ENCODE assay signal across 32 cellular contexts in genomic region chr19:28314771-28315170, GRCh38.
"Had no signal": no experiment of that assay in that cellular context is flagged by ENCODE, and none has a peak within 500 bp of the region (broad histone marks: within the 10 kb centered on the region; RNA-seq: fewer than 3 reads in every experiment).

No MANE protein-coding gene starts in this region.

- H3K4me1 Mint-ChIP-seq: activated CD4-positive, alpha-beta memory T cell treated with anti-CD3 and anti-CD28 coated beads, Interleukin-2, amount 10 ng/mL, durations not matched to agents 7 days and 5 days; activated CD4-positive, alpha-beta T cell treated with anti-CD3 and anti-CD28 coated beads for 36 hours; activated CD8-positive, alpha-beta memory T cell treated with anti-CD3 and anti-CD28 coated beads, Interleukin-2, amount 10 ng/mL, durations not matched to agents 7 days and 5 days; activated naive CD8-positive, alpha-beta T cell treated with anti-CD3 and anti-CD28 coated beads for 36 hours had no signal

- H3K4me1 ChIP-seq: ascending aorta had no signal

- H3K9ac ChIP-seq: SK-N-SH had no signal

- H3K27me3 Mint-ChIP-seq: activated CD4-positive, alpha-beta memory T cell treated with anti-CD3 and anti-CD28 coated beads, Interleukin-2, amount 10 ng/mL, durations not matched to agents 7 days and 5 days; activated CD4-positive, alpha-beta T cell treated with anti-CD3 and anti-CD28 coated beads for 36 hours; activated CD8-positive, alpha-beta memory T cell treated with anti-CD3 and anti-CD28 coated beads, Interleukin-2, amount 10 ng/mL, durations not matched to agents 7 days and 5 days had no signal

- H3K27ac Mint-ChIP-seq: activated CD4-positive, alpha-beta memory T cell treated with anti-CD3 and anti-CD28 coated beads, Interleukin-2, amount 10 ng/mL, durations not matched to agents 7 days and 5 days; activated CD4-positive, alpha-beta T cell treated with anti-CD3 and anti-CD28 coated beads for 36 hours; activated CD8-positive, alpha-beta memory T cell treated with anti-CD3 and anti-CD28 coated beads, Interleukin-2, amount 10 ng/mL, durations not matched to agents 7 days and 5 days; activated naive CD8-positive, alpha-beta T cell treated with anti-CD3 and anti-CD28 coated beads for 36 hours; T-helper 1 cell treated with Interleukin-12 subunit alpha and Interleukin-12 subunit beta and Interleukin-4 antibody, amounts not matched to agents 30 μg/mL and 1 μg/mL, for 36 hours; T-helper 2 cell treated with Interferon-gamma antibody and Interleukin-4, amounts not matched to agents 5 μg/mL and 100 μg/mL, for 36 hours had no signal

- H3K36me3 ChIP-seq: ascending aorta, breast epithelium, SJSA1 had no signal

- H3K27ac ChIP-seq: ascending aorta had no signal

- FAIRE-seq: TTC549 had no signal

- ATAC-seq: activated CD4-positive, CD25-positive, alpha-beta regulatory T cell treated with anti-CD3 and anti-CD28 coated beads, Interleukin-2, amount 50 U/mL, for 24 hours; activated CD8-positive, alpha-beta memory T cell treated with anti-CD3 and anti-CD28 coated beads, Interleukin-2, amount 10 ng/mL, durations not matched to agents 7 days and 5 days; Panc1 had no signal

- H3K9me3 ChIP-seq: ascending aorta, body of pancreas, breast epithelium, SJSA1, SK-N-SH had no signal

- H3K9me3 Mint-ChIP-seq: activated naive CD8-positive, alpha-beta T cell treated with anti-CD3 and anti-CD28 coated beads for 36 hours; T-helper 1 cell treated with Interleukin-12 subunit alpha and Interleukin-12 subunit beta and Interleukin-4 antibody, amounts not matched to agents 30 μg/mL and 1 μg/mL, for 36 hours; T-helper 2 cell treated with Interferon-gamma antibody and Interleukin-4, amounts not matched to agents 5 μg/mL and 100 μg/mL, for 36 hours had no signal

- DNase-seq: activated CD4-positive, alpha-beta memory T cell treated with anti-CD3 and anti-CD28 coated beads, Interleukin-2, amount 10 ng/mL, durations not matched to agents 7 days and 5 days; activated CD4-positive, alpha-beta T cell treated with anti-CD3 and anti-CD28 coated beads for 36 hours; activated CD4-positive, alpha-beta T cell treated with anti-CD3 and anti-CD28 coated beads, Interleukin-2, amount 50 U/mL, for 1 hour; activated CD8-positive, alpha-beta memory T cell treated with anti-CD3 and anti-CD28 coated beads for 24 hours; activated CD8-positive, alpha-beta memory T cell treated with anti-CD3 and anti-CD28 coated beads, Interleukin-2, amount 10 ng/mL, durations not matched to agents 7 days and 5 days; activated CD8-positive, alpha-beta memory T cell treated with anti-CD3 and anti-CD28 coated beads, Interleukin-2, amount 50 U/mL, for 48 hours; activated effector memory CD4-positive, alpha-beta T cell treated with Interleukin-2 at 50 U/mL for 16 hours; activated naive CD4-positive, alpha-beta T cell; activated naive CD4-positive, alpha-beta T cell treated with anti-CD3 and anti-CD28 coated beads, Interleukin-2, amount 50 U/mL, for 16 hours; activated naive CD8-positive, alpha-beta T cell treated with anti-CD3 and anti-CD28 coated beads for 36 hours; activated T-cell treated with anti-CD3 and anti-CD28 coated beads, Interleukin-2, amount 50 U/mL, for 48 hours; amygdala; body of pancreas; Karpas-422; NCI-H1048; NCI-H1105 treated with DMSO at 0.1 percent for 48 hours; NCI-H1436; NCI-H1694 treated with DMSO at 0.1 percent for 48 hours; NCI-H2029; NCI-H345; NCI-H524 treated with DMSO at 0.1 percent for 48 hours; RPMI8226; SHP77 treated with DMSO at 0.1 percent for 48 hours; SK-N-SH had no signal

- H3K4me3 ChIP-seq: ascending aorta, body of pancreas, SJSA1 had no signal

- H3K27me3 ChIP-seq: ascending aorta, body of pancreas, breast epithelium, SJSA1 had no signal

- H3K36me3 Mint-ChIP-seq: activated CD8-positive, alpha-beta memory T cell treated with anti-CD3 and anti-CD28 coated beads, Interleukin-2, amount 10 ng/mL, durations not matched to agents 7 days and 5 days; activated naive CD8-positive, alpha-beta T cell treated with anti-CD3 and anti-CD28 coated beads for 36 hours had no signal

- H3K4me3 Mint-ChIP-seq: activated CD4-positive, alpha-beta memory T cell treated with anti-CD3 and anti-CD28 coated beads, Interleukin-2, amount 10 ng/mL, durations not matched to agents 7 days and 5 days; activated CD4-positive, alpha-beta T cell treated with anti-CD3 and anti-CD28 coated beads for 36 hours; activated CD8-positive, alpha-beta memory T cell treated with anti-CD3 and anti-CD28 coated beads, Interleukin-2, amount 10 ng/mL, durations not matched to agents 7 days and 5 days; activated naive CD8-positive, alpha-beta T cell treated with anti-CD3 and anti-CD28 coated beads for 36 hours; T-helper 1 cell treated with Interleukin-12 subunit alpha and Interleukin-12 subunit beta and Interleukin-4 antibody, amounts not matched to agents 30 μg/mL and 1 μg/mL, for 36 hours; T-helper 2 cell treated with Interferon-gamma antibody and Interleukin-4, amounts not matched to agents 5 μg/mL and 100 μg/mL, for 36 hours had no signal
